ENCODE assay signal across 11 cellular contexts in genomic region chr20:41664584-41664983, GRCh38. TPM values are rescaled to one million over a fixed set of nuclear protein-coding genes. Genes with fewer than 3 reads are reported as not detected.
DNase-seq lines count a peak whose midpoint lies in the region; ATAC-seq, FAIRE-seq and TF ChIP-seq lines count a peak whose summit lies in the region.
"Had no signal": no experiment of that assay in that cellular context is flagged by ENCODE, and none has a peak within 500 bp of the region (broad histone marks: within the 10 kb centered on the region; RNA-seq: fewer than 3 reads in every experiment).

No MANE protein-coding gene starts in this region.

- peak overlapping the region; percentile 27 for H3K4me3 ChIP-seq in iPS-15b (ENCODE audit: low read depth, low read length)
- H3K4me3 ChIP-seq: heart left ventricle had no signal

- peak; percentile 16 for DNase-seq in GM12892 (ENCODE audit: insufficient read length)
- DNase-seq in RPMI7951 (ENCODE audit: low read depth): peak; percentile 79
- no peak for DNase-seq in effector CD8-positive, alpha-beta T cell (lab: John Stamatoyannopoulos, UW)
- no peak for DNase-seq in SKM-1 (lab: John Stamatoyannopoulos, UW; ENCODE audit: unreplicated experiment)
- no peak for DNase-seq in Ammon's horn (ENCODE audit: low spot score)
- DNase-seq in NCI-H1930 (lab: John Stamatoyannopoulos, UW): no peak
- DNase-seq: activated naive CD8-positive, alpha-beta T cell treated with anti-CD3 and anti-CD28 coated beads, Interleukin-2, amount 10 ng/mL, durations not matched to agents 7 days and 5 days; heart left ventricle; Right ventricle myocardium superior had no signal

- H3K9me3 ChIP-seq in iPS-15b (ENCODE audit: control insufficient read depth, insufficient read depth, low read length): no peaks in the 10 kb centered on the region

- no peak for TF ChIP-seq POLR2A in GM12892 (IDR thresholded peaks at IDR 0.05; ENCODE audit: low read depth, low read length)

- ATAC-seq in HG03280 (IDR thresholded peaks at IDR 0.05; ENCODE audit: unreplicated experiment): peak; percentile 81
- ATAC-seq: heart left ventricle had no signal

- no peaks in the 10 kb centered on the region for H3K4me1 ChIP-seq in iPS-15b (ENCODE audit: control insufficient read depth, insufficient read depth, low read length)
- H3K4me1 ChIP-seq: heart left ventricle had no signal

- no peaks in the 10 kb centered on the region for H3K36me3 ChIP-seq in iPS-15b (ENCODE audit: control insufficient read depth, insufficient read depth, low read length)
- H3K36me3 ChIP-seq: heart left ventricle had no signal

- H3K27me3 ChIP-seq in iPS-15b (ENCODE audit: control insufficient read depth, insufficient read depth, low read length): no peaks in the 10 kb centered on the region

- peak; percentile 96 for FAIRE-seq in GM12892 (lab: Jason Lieb, UNC)

- H3K9ac ChIP-seq in iPS-15b (ENCODE audit: low read depth, low read length): no peak overlapping the region

RNA-seq across cellular contexts. Expression of gene CHD6, which starts 46.4 kb away (rescaled TPM):
- 18.1 TPM for polyA plus RNA-seq in GM12892 (2012; ENCODE audit: missing spikeins)
- 14.3 and 17.4 TPM in 2 replicates for total RNA-seq in RPMI7951 (2014; rRNA removed; shearing (Covaris generic))

Comparison
In these comparisons a context has a peak if more than half of its experiments do, and no peak if none do; other contexts are left out.
1. DNase-seq: peak in GM12892 (single experiment) and RPMI7951 (single experiment); none in effector CD8-positive, alpha-beta T cell (single experiment), SKM-1 (single experiment), Ammon's horn (single experiment) and NCI-H1930 (0 of 2).